Comparison of ENCODE assay signal across 35 cellular contexts in genomic region chr19:37014456-37014855, GRCh38.
"Had no signal": no experiment of that assay in that cellular context is flagged by ENCODE, and none has a peak within 500 bp of the region (broad histone marks: within the 10 kb centered on the region; RNA-seq: fewer than 3 reads in every experiment).

No MANE protein-coding gene starts in this region.

- H3K4me2 ChIP-seq: KMS-11 had no signal

- DNase-seq: Karpas-422, Kasumi-1, KG1, MG63, MM.1S, MV-4-11, NCI-H1048, NCI-H1092, NCI-H1092 treated with DMSO at 0.1 percent for 48 hours, NCI-H1105, NCI-H1105 treated with DMSO at 0.1 percent for 48 hours, NCI-H1417, NCI-H1417 treated with DMSO at 0.1 percent for 48 hours, NCI-H1436, NCI-H1436 treated with DMSO at 0.1 percent for 48 hours, NCI-H146, NCI-H1694, NCI-H1694 treated with DMSO at 0.1 percent for 48 hours, NCI-H187, NCI-H187 treated with DMSO at 0.1 percent for 48 hours, NCI-H1930, NCI-H2029, NCI-H2029 treated with DMSO at 0.1 percent for 48 hours, NCI-H2081, NCI-H2081 treated with DMSO at 0.1 percent for 48 hours, NCI-H2107, NCI-H2171, NCI-H2227 treated with DMSO at 0.1 percent for 48 hours, NCI-H226, NCI-H345, NCI-H446, NCI-H446 treated with DMSO at 0.1 percent for 48 hours, NCI-H510A, NCI-H510A treated with DMSO at 0.1 percent for 48 hours had no signal

- H3K36me3 ChIP-seq: MG63 had no signal

- H3K27me3 ChIP-seq: MG63 had no signal

- H3K4me3 ChIP-seq: MG63 had no signal

- H3K9ac ChIP-seq: KMS-11 had no signal

- H3K27ac ChIP-seq: KMS-11 had no signal
